1 cellular context compared by ENCODE assay signal in the genomic region with DNA sequence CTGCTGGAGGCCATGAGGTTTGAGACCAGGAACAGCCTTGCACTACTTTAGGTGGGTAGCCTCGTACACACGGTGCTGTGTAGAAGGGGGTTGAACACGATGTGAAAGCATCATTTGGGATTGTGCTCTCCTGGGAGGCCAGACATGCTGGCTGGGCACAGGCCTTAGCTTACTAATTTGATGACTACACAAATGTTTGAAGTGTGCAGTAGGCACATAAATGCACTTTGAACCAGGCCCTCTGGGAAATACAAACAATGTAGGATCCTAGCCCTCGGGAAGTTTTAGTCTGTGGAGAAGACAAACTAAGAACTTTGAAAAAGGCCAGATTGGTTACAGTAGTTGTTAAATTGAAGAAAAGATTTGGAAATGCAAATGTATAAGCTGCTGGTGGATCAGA.
TF ChIP-seq lines count a peak whose summit lies in the region.

No MANE protein-coding gene starts in this region.

TF ChIP-seq in HepG2, 621 proteins besides CTCF, POLR2A, EP300 and RAD21 (continued from another document and continues in another):
- TF ChIP-seq, protein P1, sequence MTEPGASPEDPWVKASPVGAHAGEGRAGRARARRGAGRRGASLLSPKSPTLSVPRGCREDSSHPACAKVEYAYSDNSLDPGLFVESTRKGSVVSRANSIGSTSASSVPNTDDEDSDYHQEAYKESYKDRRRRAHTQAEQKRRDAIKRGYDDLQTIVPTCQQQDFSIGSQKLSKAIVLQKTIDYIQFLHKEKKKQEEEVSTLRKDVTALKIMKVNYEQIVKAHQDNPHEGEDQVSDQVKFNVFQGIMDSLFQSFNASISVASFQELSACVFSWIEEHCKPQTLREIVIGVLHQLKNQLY (CRISPR knock-in tag; IDR thresholded peaks at IDR 0.05), result no peak
- TF ChIP-seq NR2F6 (IDR thresholded peaks at IDR 0.05) (no peak), NR2F6 (CRISPR knock-in tag; IDR thresholded peaks at IDR 0.05) (no peak), ATF1 (CRISPR knock-in tag; IDR thresholded peaks at IDR 0.05) (no peak), FOXO1 (CRISPR knock-in tag; IDR thresholded peaks at IDR 0.05) (no peak), ZFP90 (CRISPR knock-in tag; IDR thresholded peaks at IDR 0.05; ENCODE audit: borderline replicate concordance) (no peak), CCAR2 (optimal IDR thresholded peaks at IDR 0.05; ENCODE audit: low read depth, low read length) (no peak), SMC3 (IDR thresholded peaks at IDR 0.05; ENCODE audit: low read length) (no peak), ZNF326 (CRISPR knock-in tag; IDR thresholded peaks at IDR 0.05; ENCODE audit: borderline replicate concordance) (no peak), NAIF1 (CRISPR knock-in tag; IDR thresholded peaks at IDR 0.05; ENCODE audit: borderline replicate concordance) (no peak), GATA4 (IDR thresholded peaks at IDR 0.05; ENCODE audit: borderline replicate concordance, low read depth) (no peak), ZNF33A (CRISPR knock-in tag; IDR thresholded peaks at IDR 0.05; ENCODE audit: borderline replicate concordance) (no peak), HCFC1 (IDR thresholded peaks at IDR 0.05; ENCODE audit: low read depth, low read length) (no peak), RFX5 (IDR thresholded peaks at IDR 0.05; ENCODE audit: low read depth, low read length) (no peak), ZNF567 (CRISPR knock-in tag; IDR thresholded peaks at IDR 0.05; ENCODE audit: borderline replicate concordance) (no peak), KDM5B (CRISPR knock-in tag; IDR thresholded peaks at IDR 0.05; ENCODE audit: borderline replicate concordance) (no peak), ZNF841 (CRISPR knock-in tag; IDR thresholded peaks at IDR 0.05; ENCODE audit: borderline replicate concordance) (no peak), ZFX (CRISPR knock-in tag; IDR thresholded peaks at IDR 0.05; ENCODE audit: low read depth) (peak; percentile 64), DMAP1 (CRISPR knock-in tag; IDR thresholded peaks at IDR 0.05) (0 out of 2 replicates have a peak, but pooled peaks have one; percentile 38), ZNF644 (CRISPR knock-in tag; IDR thresholded peaks at IDR 0.05; ENCODE audit: low read depth) (no peak), SOX13 (IDR thresholded peaks at IDR 0.05) (no peak), SOX13 (CRISPR knock-in tag; conservative IDR thresholded peaks at IDR 0.05 in 1 of 2, IDR thresholded peaks at IDR 0.05 in 1 of 2) (peak in 1 of 2 experiments; percentile 37; a peak in 1 of 4 replicates), ZNF530 (CRISPR knock-in tag; IDR thresholded peaks at IDR 0.05; ENCODE audit: low read depth) (no peak), KDM2A (CRISPR knock-in tag; IDR thresholded peaks at IDR 0.05; ENCODE audit: borderline replicate concordance, low read depth) (no peak), ZNF556 (CRISPR knock-in tag; IDR thresholded peaks at IDR 0.05; ENCODE audit: borderline replicate concordance) (no peak), ZNF607 (CRISPR knock-in tag; IDR thresholded peaks at IDR 0.05; ENCODE audit: borderline replicate concordance) (no peak), RBFOX2 (IDR thresholded peaks at IDR 0.05; ENCODE audit: low read depth, low read length) (no peak), MAFK (conservative IDR thresholded peaks at IDR 0.05 in 1 of 2, IDR thresholded peaks at IDR 0.05 in 1 of 2; ENCODE audit: low read length in 2 of 2) (peak; percentile 92 to 98), KAT2B (IDR thresholded peaks at IDR 0.05; ENCODE audit: borderline replicate concordance, low read depth, low read length) (no peak), TEAD2 (CRISPR knock-in tag; IDR thresholded peaks at IDR 0.05) (no peak), TMF1 (CRISPR knock-in tag; IDR thresholded peaks at IDR 0.05; ENCODE audit: low read depth) (no peak), ETV6 (CRISPR knock-in tag; conservative IDR thresholded peaks at IDR 0.05) (no peak), EZH2 (conservative IDR thresholded peaks at IDR 0.05; ENCODE audit: low read depth, low read length) (no peak), ZNF430 (CRISPR knock-in tag; IDR thresholded peaks at IDR 0.05) (no peak)
- TF ChIP-seq, protein P2, sequence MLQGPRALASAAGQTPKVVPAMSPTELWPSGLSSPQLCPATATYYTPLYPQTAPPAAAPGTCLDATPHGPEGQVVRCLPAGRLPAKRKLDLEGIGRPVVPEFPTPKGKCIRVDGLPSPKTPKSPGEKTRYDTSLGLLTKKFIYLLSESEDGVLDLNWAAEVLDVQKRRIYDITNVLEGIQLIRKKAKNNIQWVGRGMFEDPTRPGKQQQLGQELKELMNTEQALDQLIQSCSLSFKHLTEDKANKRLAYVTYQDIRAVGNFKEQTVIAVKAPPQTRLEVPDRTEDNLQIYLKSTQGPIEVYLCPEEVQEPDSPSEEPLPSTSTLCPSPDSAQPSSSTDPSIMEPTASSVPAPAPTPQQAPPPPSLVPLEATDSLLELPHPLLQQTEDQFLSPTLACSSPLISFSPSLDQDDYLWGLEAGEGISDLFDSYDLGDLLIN (CRISPR knock-in tag; IDR thresholded peaks at IDR 0.05; ENCODE audit: borderline replicate concordance), result no peak
- TF ChIP-seq, protein P3, sequence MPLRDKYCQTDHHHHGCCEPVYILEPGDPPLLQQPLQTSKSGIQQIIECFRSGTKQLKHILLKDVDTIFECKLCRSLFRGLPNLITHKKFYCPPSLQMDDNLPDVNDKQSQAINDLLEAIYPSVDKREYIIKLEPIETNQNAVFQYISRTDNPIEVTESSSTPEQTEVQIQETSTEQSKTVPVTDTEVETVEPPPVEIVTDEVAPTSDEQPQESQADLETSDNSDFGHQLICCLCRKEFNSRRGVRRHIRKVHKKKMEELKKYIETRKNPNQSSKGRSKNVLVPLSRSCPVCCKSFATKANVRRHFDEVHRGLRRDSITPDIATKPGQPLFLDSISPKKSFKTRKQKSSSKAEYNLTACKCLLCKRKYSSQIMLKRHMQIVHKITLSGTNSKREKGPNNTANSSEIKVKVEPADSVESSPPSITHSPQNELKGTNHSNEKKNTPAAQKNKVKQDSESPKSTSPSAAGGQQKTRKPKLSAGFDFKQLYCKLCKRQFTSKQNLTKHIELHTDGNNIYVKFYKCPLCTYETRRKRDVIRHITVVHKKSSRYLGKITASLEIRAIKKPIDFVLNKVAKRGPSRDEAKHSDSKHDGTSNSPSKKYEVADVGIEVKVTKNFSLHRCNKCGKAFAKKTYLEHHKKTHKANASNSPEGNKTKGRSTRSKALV (CRISPR knock-in tag; IDR thresholded peaks at IDR 0.05), result no peak
- TF ChIP-seq, protein P4, sequence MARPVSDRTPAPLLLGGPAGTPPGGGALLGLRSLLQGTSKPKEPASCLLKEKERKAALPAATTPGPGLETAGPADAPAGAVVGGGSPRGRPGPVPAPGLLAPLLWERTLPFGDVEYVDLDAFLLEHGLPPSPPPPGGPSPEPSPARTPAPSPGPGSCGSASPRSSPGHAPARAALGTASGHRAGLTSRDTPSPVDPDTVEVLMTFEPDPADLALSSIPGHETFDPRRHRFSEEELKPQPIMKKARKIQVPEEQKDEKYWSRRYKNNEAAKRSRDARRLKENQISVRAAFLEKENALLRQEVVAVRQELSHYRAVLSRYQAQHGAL (CRISPR knock-in tag; IDR thresholded peaks at IDR 0.05; ENCODE audit: not compliant biosample characterization), result no peak
- TF ChIP-seq, protein P5, sequence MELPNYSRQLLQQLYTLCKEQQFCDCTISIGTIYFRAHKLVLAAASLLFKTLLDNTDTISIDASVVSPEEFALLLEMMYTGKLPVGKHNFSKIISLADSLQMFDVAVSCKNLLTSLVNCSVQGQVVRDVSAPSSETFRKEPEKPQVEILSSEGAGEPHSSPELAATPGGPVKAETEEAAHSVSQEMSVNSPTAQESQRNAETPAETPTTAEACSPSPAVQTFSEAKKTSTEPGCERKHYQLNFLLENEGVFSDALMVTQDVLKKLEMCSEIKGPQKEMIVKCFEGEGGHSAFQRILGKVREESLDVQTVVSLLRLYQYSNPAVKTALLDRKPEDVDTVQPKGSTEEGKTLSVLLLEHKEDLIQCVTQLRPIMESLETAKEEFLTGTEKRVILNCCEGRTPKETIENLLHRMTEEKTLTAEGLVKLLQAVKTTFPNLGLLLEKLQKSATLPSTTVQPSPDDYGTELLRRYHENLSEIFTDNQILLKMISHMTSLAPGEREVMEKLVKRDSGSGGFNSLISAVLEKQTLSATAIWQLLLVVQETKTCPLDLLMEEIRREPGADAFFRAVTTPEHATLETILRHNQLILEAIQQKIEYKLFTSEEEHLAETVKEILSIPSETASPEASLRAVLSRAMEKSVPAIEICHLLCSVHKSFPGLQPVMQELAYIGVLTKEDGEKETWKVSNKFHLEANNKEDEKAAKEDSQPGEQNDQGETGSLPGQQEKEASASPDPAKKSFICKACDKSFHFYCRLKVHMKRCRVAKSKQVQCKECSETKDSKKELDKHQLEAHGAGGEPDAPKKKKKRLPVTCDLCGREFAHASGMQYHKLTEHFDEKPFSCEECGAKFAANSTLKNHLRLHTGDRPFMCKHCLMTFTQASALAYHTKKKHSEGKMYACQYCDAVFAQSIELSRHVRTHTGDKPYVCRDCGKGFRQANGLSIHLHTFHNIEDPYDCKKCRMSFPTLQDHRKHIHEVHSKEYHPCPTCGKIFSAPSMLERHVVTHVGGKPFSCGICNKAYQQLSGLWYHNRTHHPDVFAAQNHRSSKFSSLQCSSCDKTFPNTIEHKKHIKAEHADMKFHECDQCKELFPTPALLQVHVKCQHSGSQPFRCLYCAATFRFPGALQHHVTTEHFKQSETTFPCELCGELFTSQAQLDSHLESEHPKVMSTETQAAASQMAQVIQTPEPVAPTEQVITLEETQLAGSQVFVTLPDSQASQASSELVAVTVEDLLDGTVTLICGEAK (IDR thresholded peaks at IDR 0.05), result no peak
- TF ChIP-seq, protein P5 (CRISPR knock-in tag; IDR thresholded peaks at IDR 0.05), result no peak; the same call in 1 of the 2 replicates
- TF ChIP-seq, protein P6, sequence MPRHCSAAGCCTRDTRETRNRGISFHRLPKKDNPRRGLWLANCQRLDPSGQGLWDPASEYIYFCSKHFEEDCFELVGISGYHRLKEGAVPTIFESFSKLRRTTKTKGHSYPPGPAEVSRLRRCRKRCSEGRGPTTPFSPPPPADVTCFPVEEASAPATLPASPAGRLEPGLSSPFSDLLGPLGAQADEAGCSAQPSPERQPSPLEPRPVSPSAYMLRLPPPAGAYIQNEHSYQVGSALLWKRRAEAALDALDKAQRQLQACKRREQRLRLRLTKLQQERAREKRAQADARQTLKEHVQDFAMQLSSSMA (CRISPR knock-in tag; IDR thresholded peaks at IDR 0.05), result no peak
- TF ChIP-seq, protein P7, sequence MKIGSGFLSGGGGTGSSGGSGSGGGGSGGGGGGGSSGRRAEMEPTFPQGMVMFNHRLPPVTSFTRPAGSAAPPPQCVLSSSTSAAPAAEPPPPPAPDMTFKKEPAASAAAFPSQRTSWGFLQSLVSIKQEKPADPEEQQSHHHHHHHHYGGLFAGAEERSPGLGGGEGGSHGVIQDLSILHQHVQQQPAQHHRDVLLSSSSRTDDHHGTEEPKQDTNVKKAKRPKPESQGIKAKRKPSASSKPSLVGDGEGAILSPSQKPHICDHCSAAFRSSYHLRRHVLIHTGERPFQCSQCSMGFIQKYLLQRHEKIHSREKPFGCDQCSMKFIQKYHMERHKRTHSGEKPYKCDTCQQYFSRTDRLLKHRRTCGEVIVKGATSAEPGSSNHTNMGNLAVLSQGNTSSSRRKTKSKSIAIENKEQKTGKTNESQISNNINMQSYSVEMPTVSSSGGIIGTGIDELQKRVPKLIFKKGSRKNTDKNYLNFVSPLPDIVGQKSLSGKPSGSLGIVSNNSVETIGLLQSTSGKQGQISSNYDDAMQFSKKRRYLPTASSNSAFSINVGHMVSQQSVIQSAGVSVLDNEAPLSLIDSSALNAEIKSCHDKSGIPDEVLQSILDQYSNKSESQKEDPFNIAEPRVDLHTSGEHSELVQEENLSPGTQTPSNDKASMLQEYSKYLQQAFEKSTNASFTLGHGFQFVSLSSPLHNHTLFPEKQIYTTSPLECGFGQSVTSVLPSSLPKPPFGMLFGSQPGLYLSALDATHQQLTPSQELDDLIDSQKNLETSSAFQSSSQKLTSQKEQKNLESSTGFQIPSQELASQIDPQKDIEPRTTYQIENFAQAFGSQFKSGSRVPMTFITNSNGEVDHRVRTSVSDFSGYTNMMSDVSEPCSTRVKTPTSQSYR (CRISPR knock-in tag; IDR thresholded peaks at IDR 0.05; ENCODE audit: borderline replicate concordance), result 0 out of 2 replicates have a peak, but pooled peaks have one; percentile 6
- TF ChIP-seq, protein P8, sequence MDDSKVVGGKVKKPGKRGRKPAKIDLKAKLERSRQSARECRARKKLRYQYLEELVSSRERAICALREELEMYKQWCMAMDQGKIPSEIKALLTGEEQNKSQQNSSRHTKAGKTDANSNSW (CRISPR knock-in tag; IDR thresholded peaks at IDR 0.05; ENCODE audit: borderline replicate concordance), result no peak
